ENCODE assay signal across 13 cellular contexts in genomic region chr19:7067122-7067521, GRCh38. TPM values are rescaled to one million over a fixed set of nuclear protein-coding genes. Genes with fewer than 3 reads are reported as not detected.
A peak's percentile ranks its signal among the peaks of the same experiment; 100 is the strongest.
DNase-seq lines count a peak whose midpoint lies in the region; ATAC-seq and TF ChIP-seq lines count a peak whose summit lies in the region.
"Not testable (repeated sequence)": the region's sequence is repeated elsewhere in the genome, so short reads cannot be mapped to it uniquely, and the experiment has no call there.
"Had no signal": no experiment of that assay in that cellular context is flagged by ENCODE, and none has a peak within 500 bp of the region (broad histone marks: within the 10 kb centered on the region; RNA-seq: fewer than 3 reads in every experiment).

No MANE protein-coding gene starts in this region.

- not testable (repeated sequence) for H2BK5ac ChIP-seq in mesendoderm (ENCODE audit: low read length)

- H3K4me3 Mint-ChIP-seq in activated CD8-positive, alpha-beta T cell treated with anti-CD3 and anti-CD28 coated beads for 36 hours: not testable (repeated sequence)

- H4K8ac ChIP-seq in mesendoderm (ENCODE audit: low read depth, low read length): not testable (repeated sequence)

- POLR2A ChIA-PET in OCI-LY7 (lab: Charles Lee): interaction anchor here (0.6 to 1.2 kb wide), 2 partner anchors 32 to 138 kb away, joined by 3 to 4 read pairs; no protein-coding TSS in a partner anchor
- POLR2A ChIA-PET in activated CD8-positive, alpha-beta T cell treated with anti-CD3 and anti-CD28 coated beads for 36 hours (lab: Charles Lee): not testable (repeated sequence)

- H3K9me3 ChIP-seq in OCI-LY7 (ENCODE audit: low read length); fibroblast of lung (ENCODE audit: control insufficient read depth, insufficient read depth, low read depth, low read length): not testable (repeated sequence)

- peaks cover 16% of the 10 kb centered on the region for H3K4me1 ChIP-seq in OCI-LY7 (ENCODE audit: insufficient read depth, low read length, poor library complexity, severe bottlenecking)
- H3K4me1 ChIP-seq in fibroblast of lung (ENCODE audit: control insufficient read depth, extremely low read depth, insufficient read depth, low read length); mesendoderm (ENCODE audit: control insufficient read depth, low read depth, low read length): not testable (repeated sequence)

- H3K4me1 Mint-ChIP-seq in activated CD8-positive, alpha-beta T cell treated with anti-CD3 and anti-CD28 coated beads for 36 hours (ENCODE audit: low read depth): peaks cover 11% of the 10 kb centered on the region

- not testable (repeated sequence) for H4K5ac ChIP-seq in mesendoderm (ENCODE audit: low read length)

- H3K9ac ChIP-seq in fibroblast of lung (ENCODE audit: insufficient read depth, low read length); mesendoderm (ENCODE audit: low read length): not testable (repeated sequence)

- H3K4me2 ChIP-seq in OCI-LY7 (ENCODE audit: low read length); fibroblast of lung (ENCODE audit: extremely low read depth, insufficient read depth, low read length); mesendoderm (ENCODE audit: low read length): not testable (repeated sequence)

- H3K27me3 Mint-ChIP-seq in activated CD8-positive, alpha-beta T cell treated with anti-CD3 and anti-CD28 coated beads for 36 hours: not testable (repeated sequence)

- not testable (repeated sequence) for H3K56ac ChIP-seq in mesendoderm (ENCODE audit: low read length)

- not testable (repeated sequence) for H3K27me3 ChIP-seq in fibroblast of lung (ENCODE audit: control insufficient read depth, insufficient read depth, low read length); mesendoderm (ENCODE audit: insufficient read depth, low read length, poor library complexity)

- not testable (repeated sequence) for H3K23ac ChIP-seq in mesendoderm (ENCODE audit: low read length)

- TF ChIP-seq CTCF in AG09319 (IDR thresholded peaks at IDR 0.05; ENCODE audit: low read depth, low read length): peak; percentile 9
- TF ChIP-seq CTCF in OCI-LY7 (conservative IDR thresholded peaks at IDR 0.05; ENCODE audit: low read length): peak; percentile 34; the same call in 1 of the 2 replicates
- TF ChIP-seq CTCF in activated CD8-positive, alpha-beta T cell treated with anti-CD3 and anti-CD28 coated beads for 36 hours (IDR thresholded peaks at IDR 0.05): not testable (repeated sequence)
- peak; percentile 23 to 24 for TF ChIP-seq CTCF in fibroblast of lung (conservative IDR thresholded peaks at IDR 0.05 in 1 of 2, IDR thresholded peaks at IDR 0.05 in 1 of 2; ENCODE audit: low read depth in 1 of 2, low read length in 2 of 2)

- H2AK5ac ChIP-seq in mesendoderm (ENCODE audit: low read length): not testable (repeated sequence)

- no CpG with 5 or more reads among the region's 13 CpGs for whole genome bisulfite sequencing in mesendoderm (ENCODE audit: extremely low coverage, insufficient coverage, low lambda C conversion rate)

- not testable (repeated sequence) for H2BK120ac ChIP-seq in mesendoderm (ENCODE audit: low read depth, low read length)

- not testable (repeated sequence) for H2BK15ac ChIP-seq in mesendoderm (replicated peaks; ENCODE audit: low read depth)

- H4K20me1 ChIP-seq in OCI-LY7 (ENCODE audit: insufficient read depth, low read length); fibroblast of lung (ENCODE audit: control insufficient read depth, extremely low read depth, insufficient read depth, low read length): not testable (repeated sequence)

- not testable (repeated sequence) for H3K27ac Mint-ChIP-seq in activated CD8-positive, alpha-beta T cell treated with anti-CD3 and anti-CD28 coated beads for 36 hours

- H3K4ac ChIP-seq in mesendoderm (ENCODE audit: low read depth, low read length): not testable (repeated sequence)

- H3K18ac ChIP-seq in mesendoderm (ENCODE audit: low read length): not testable (repeated sequence)

- CTCF ChIA-PET in OCI-LY7 (lab: Charles Lee; ENCODE audit: unreplicated experiment); activated CD8-positive, alpha-beta T cell treated with anti-CD3 and anti-CD28 coated beads for 36 hours (lab: Charles Lee): not testable (repeated sequence)

- peaks cover 12% of the 10 kb centered on the region for H3K36me3 ChIP-seq in OCI-LY7 (ENCODE audit: insufficient read depth, low read length)
- not testable (repeated sequence) for H3K36me3 ChIP-seq in fibroblast of lung (ENCODE audit: control insufficient read depth, insufficient read depth, low read length); mesendoderm (ENCODE audit: control insufficient read depth, insufficient read depth, low read length)

- intact Hi-C loops in OCI-LY7 (cut with micrococcal nuclease; ENCODE audit: unreplicated experiment); activated CD8-positive, alpha-beta T cell treated with anti-CD3 and anti-CD28 coated beads for 36 hours (cut with micrococcal nuclease): not testable (repeated sequence)

- H3K4me3 ChIP-seq in OCI-LY7 (ENCODE audit: low read depth, low read length, poor library complexity, severe bottlenecking); fibroblast of lung (replicated peaks in 1 of 4; ENCODE audit: control extremely low read depth in 1 of 4, insufficient read depth in 1 of 4, low read depth in 3 of 4, low read length in 4 of 4); mesendoderm (ENCODE audit: low read length): not testable (repeated sequence)

- peaks cover 15% of the 10 kb centered on the region for H3K36me3 Mint-ChIP-seq in activated CD8-positive, alpha-beta T cell treated with anti-CD3 and anti-CD28 coated beads for 36 hours (ENCODE audit: low read depth)

- not testable (repeated sequence) for ATAC-seq in activated CD8-positive, alpha-beta T cell treated with anti-CD3 and anti-CD28 coated beads for 36 hours

- not testable (repeated sequence) for H2AFZ ChIP-seq in OCI-LY7 (ENCODE audit: low read length); fibroblast of lung (ENCODE audit: low read length)

- DNase-seq in AG09319 (ENCODE audit: extremely low read depth, low read depth); OCI-LY7 (ENCODE audit: low spot score): not testable (repeated sequence)
- DNase-seq in H4 (ENCODE audit: low spot score): peak; percentile 37
- DNase-seq in activated CD8-positive, alpha-beta T cell treated with anti-CD3 and anti-CD28 coated beads for 36 hours: peak; percentile 40
- DNase-seq in fibroblast of lung (ENCODE audit: low read depth in 2 of 2): peak in 1 of 2 donors; percentile 16
- DNase-seq in mesendoderm: peak; percentile 65

- H3K9me3 Mint-ChIP-seq in activated CD8-positive, alpha-beta T cell treated with anti-CD3 and anti-CD28 coated beads for 36 hours: not testable (repeated sequence)

- H3K9me2 ChIP-seq in OCI-LY7 (ENCODE audit: insufficient read depth, low read length): not testable (repeated sequence)

- not testable (repeated sequence) for H3K79me1 ChIP-seq in mesendoderm (ENCODE audit: low read length)

- peaks cover 19% of the 10 kb centered on the region for H3K79me2 ChIP-seq in OCI-LY7 (ENCODE audit: insufficient read depth, low read depth, low read length)
- not testable (repeated sequence) for H3K79me2 ChIP-seq in fibroblast of lung (ENCODE audit: control insufficient read depth, insufficient read depth, low read length); mesendoderm (ENCODE audit: control insufficient read depth, insufficient read depth, low read length)

- BruUV-seq in OCI-LY7 (replicated peaks; lab: Mats Ljungman, UMichigan): not testable (repeated sequence)

- not testable (repeated sequence) for H3K27ac ChIP-seq in OCI-LY7 (ENCODE audit: low read depth, low read length, poor library complexity, severe bottlenecking); fibroblast of lung (ENCODE audit: insufficient read depth, low read length); mesendoderm (ENCODE audit: low read depth, low read length)

RNA-seq across cellular contexts. Expression of gene ZNF557, which starts 2.4 kb away (rescaled TPM):
- total RNA-seq in H4 (2014; rRNA removed; shearing (Covaris generic)): 14.2 and 17.7 TPM in 2 replicates
- total RNA-seq in OCI-LY7 (2014; rRNA removed; shearing (Covaris generic)): 12.0 and 18.0 TPM in 2 replicates
- 16.1 and 18.2 TPM in 2 replicates for total RNA-seq in OCI-LY7 (2022)
- total RNA-seq in activated CD8-positive, alpha-beta T cell treated with anti-CD3 and anti-CD28 coated beads for 36 hours: 1 to 10 TPM; 6.2 to 7.7 TPM
- 18.3 and 18.5 TPM in 2 replicates for total RNA-seq in fibroblast of lung
- 2.9 and 3.4 TPM in 2 replicates for polyA plus RNA-seq in fibroblast of lung
- polyA plus RNA-seq in fibroblast of lung (2012): 2.6 and 3.4 TPM in 2 replicates
- polyA minus RNA-seq in fibroblast of lung (ENCODE audit: low replicate concordance): 14.6 and 16.2 TPM in 2 replicates
- 3.2 TPM for polyA plus RNA-seq in mesendoderm (2013, experiment 1 of 2)
- polyA plus RNA-seq in mesendoderm (2013, experiment 2 of 2): 3.0 TPM

RNA-seq across cellular contexts. Expression of gene MBD3L3, which starts 8.6 kb away (rescaled TPM):
- not detected in 2 replicates for total RNA-seq in H4 (2014; rRNA removed; shearing (Covaris generic))
- not detected in 2 replicates for total RNA-seq in OCI-LY7 (2014; rRNA removed; shearing (Covaris generic))
- total RNA-seq in OCI-LY7 (2022) (not detected in 2 replicates), fibroblast of lung (not detected in 2 replicates)
- total RNA-seq in activated CD8-positive, alpha-beta T cell treated with anti-CD3 and anti-CD28 coated beads for 36 hours: not detected
- polyA plus RNA-seq in fibroblast of lung: not detected in 2 replicates
- not detected in 2 replicates for polyA plus RNA-seq in fibroblast of lung (2012)
- polyA minus RNA-seq in fibroblast of lung (ENCODE audit: low replicate concordance): not detected in 2 replicates
- not detected for polyA plus RNA-seq in mesendoderm (2013, experiment 1 of 2)
- not detected for polyA plus RNA-seq in mesendoderm (2013, experiment 2 of 2)
- total RNA-seq: activated naive CD8-positive, alpha-beta T cell treated with anti-CD3 and anti-CD28 coated beads for 36 hours; dorsolateral prefrontal cortex; H7; lung; M059J; occipital lobe; ureter had no signal
- polyA plus RNA-seq: lung had no signal

RNA-seq across cellular contexts. Expression of gene MBD3L2, which starts 18.0 kb away (rescaled TPM):
- not detected in 2 replicates for total RNA-seq in H4 (2014; rRNA removed; shearing (Covaris generic))
- total RNA-seq in OCI-LY7 (2014; rRNA removed; shearing (Covaris generic)): not detected in 2 replicates
- total RNA-seq in OCI-LY7 (2022) (not detected in 2 replicates), fibroblast of lung (not detected in 2 replicates)
- total RNA-seq in activated CD8-positive, alpha-beta T cell treated with anti-CD3 and anti-CD28 coated beads for 36 hours: not detected
- polyA plus RNA-seq in fibroblast of lung: not detected in 2 replicates
- polyA plus RNA-seq in fibroblast of lung (2012): not detected in 2 replicates
- not detected in 2 replicates for polyA minus RNA-seq in fibroblast of lung (ENCODE audit: low replicate concordance)
- polyA plus RNA-seq in mesendoderm (2013, experiment 1 of 2): not detected
- polyA plus RNA-seq in mesendoderm (2013, experiment 2 of 2): not detected
- total RNA-seq: activated naive CD8-positive, alpha-beta T cell treated with anti-CD3 and anti-CD28 coated beads for 36 hours; dorsolateral prefrontal cortex; H7; lung; M059J; occipital lobe; ureter had no signal
- polyA plus RNA-seq: lung had no signal

RNA-seq across cellular contexts. Expression of gene MBD3L4, which starts 27.1 kb away (rescaled TPM):
- not detected in 2 replicates for total RNA-seq in H4 (2014; rRNA removed; shearing (Covaris generic))
- not detected in 2 replicates for total RNA-seq in OCI-LY7 (2014; rRNA removed; shearing (Covaris generic))
- total RNA-seq in OCI-LY7 (2022) (not detected in 2 replicates), fibroblast of lung (not detected in 2 replicates)
- not detected for total RNA-seq in activated CD8-positive, alpha-beta T cell treated with anti-CD3 and anti-CD28 coated beads for 36 hours
- polyA plus RNA-seq in fibroblast of lung: not detected in 2 replicates
- polyA plus RNA-seq in fibroblast of lung (2012): not detected in 2 replicates
- not detected in 2 replicates for polyA minus RNA-seq in fibroblast of lung (ENCODE audit: low replicate concordance)
- not detected for polyA plus RNA-seq in mesendoderm (2013, experiment 1 of 2)
- polyA plus RNA-seq in mesendoderm (2013, experiment 2 of 2): not detected
- total RNA-seq: activated naive CD8-positive, alpha-beta T cell treated with anti-CD3 and anti-CD28 coated beads for 36 hours; dorsolateral prefrontal cortex; H7; lung; M059J; occipital lobe; ureter had no signal
- polyA plus RNA-seq: lung had no signal

RNA-seq across cellular contexts. Expression of gene MBD3L5, which starts 36.7 kb away (rescaled TPM):
- total RNA-seq in H4 (2014; rRNA removed; shearing (Covaris generic)): not detected in 2 replicates
- not detected in 2 replicates for total RNA-seq in OCI-LY7 (2014; rRNA removed; shearing (Covaris generic))
- total RNA-seq in OCI-LY7 (2022): not detected in 2 replicates
- not detected for total RNA-seq in activated CD8-positive, alpha-beta T cell treated with anti-CD3 and anti-CD28 coated beads for 36 hours
- not detected in 2 replicates for total RNA-seq in fibroblast of lung
- polyA plus RNA-seq in fibroblast of lung: not detected in 2 replicates
- not detected in 2 replicates for polyA plus RNA-seq in fibroblast of lung (2012)
- not detected in 2 replicates for polyA minus RNA-seq in fibroblast of lung (ENCODE audit: low replicate concordance)
- polyA plus RNA-seq in mesendoderm (2013, experiment 1 of 2): not detected
- not detected for polyA plus RNA-seq in mesendoderm (2013, experiment 2 of 2)
- total RNA-seq: activated naive CD8-positive, alpha-beta T cell treated with anti-CD3 and anti-CD28 coated beads for 36 hours; dorsolateral prefrontal cortex; H7; lung; M059J; occipital lobe; ureter had no signal
- polyA plus RNA-seq: lung had no signal
